ENCODE assay signal across 1 cellular context in the genomic region with DNA sequence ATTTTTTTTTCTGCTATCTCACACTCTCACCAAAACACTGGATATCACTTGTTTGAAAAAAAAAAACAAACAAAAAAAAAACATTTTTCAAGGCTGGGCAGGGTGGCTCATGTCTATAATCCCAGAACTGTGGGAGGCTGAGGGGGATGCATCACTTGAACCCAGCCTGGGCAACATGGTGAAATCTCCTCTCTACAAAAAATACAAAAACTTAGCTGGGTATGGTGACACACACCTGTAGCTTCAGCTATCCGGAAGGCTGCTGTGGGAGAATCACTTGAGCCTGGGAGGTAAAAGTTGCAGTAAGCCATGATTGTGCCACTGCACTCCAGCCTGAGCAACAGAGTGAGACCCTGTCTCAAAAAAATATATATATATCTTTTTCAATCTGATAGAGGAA.
TF ChIP-seq lines count a peak whose summit lies in the region.

No MANE protein-coding gene starts in this region.

TF ChIP-seq in IMR-90, 13 proteins besides CTCF, POLR2A, EP300 and RAD21:
- no peak for TF ChIP-seq RFX5 (IDR thresholded peaks at IDR 0.05; ENCODE audit: low read depth, low read length)
- no peak for TF ChIP-seq NFE2L2 (IDR thresholded peaks at IDR 0.05; ENCODE audit: low read depth, low read length)
- no peak for TF ChIP-seq BHLHE40 (IDR thresholded peaks at IDR 0.05; ENCODE audit: low read depth, low read length)
- TF ChIP-seq MAFK (IDR thresholded peaks at IDR 0.05; ENCODE audit: low read depth, low read length), result no peak
- no peak for TF ChIP-seq MXI1 (IDR thresholded peaks at IDR 0.05; ENCODE audit: borderline replicate concordance, low read depth, low read length)
- TF ChIP-seq, protein P1, sequence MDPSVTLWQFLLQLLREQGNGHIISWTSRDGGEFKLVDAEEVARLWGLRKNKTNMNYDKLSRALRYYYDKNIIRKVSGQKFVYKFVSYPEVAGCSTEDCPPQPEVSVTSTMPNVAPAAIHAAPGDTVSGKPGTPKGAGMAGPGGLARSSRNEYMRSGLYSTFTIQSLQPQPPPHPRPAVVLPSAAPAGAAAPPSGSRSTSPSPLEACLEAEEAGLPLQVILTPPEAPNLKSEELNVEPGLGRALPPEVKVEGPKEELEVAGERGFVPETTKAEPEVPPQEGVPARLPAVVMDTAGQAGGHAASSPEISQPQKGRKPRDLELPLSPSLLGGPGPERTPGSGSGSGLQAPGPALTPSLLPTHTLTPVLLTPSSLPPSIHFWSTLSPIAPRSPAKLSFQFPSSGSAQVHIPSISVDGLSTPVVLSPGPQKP (IDR thresholded peaks at IDR 0.05; ENCODE audit: borderline replicate concordance, low read depth, low read length), result no peak
TF ChIP-seq in IMR-90: peak in this region for 0.
